34 cellular contexts compared by ENCODE assay signal in genomic region chr13:95929430-95929829, GRCh38.
"Had no signal": no experiment of that assay in that cellular context is flagged by ENCODE, and none has a peak within 500 bp of the region (broad histone marks: within the 10 kb centered on the region; RNA-seq: fewer than 3 reads in every experiment).

No MANE protein-coding gene starts in this region.

- H3K27me3 ChIP-seq: adrenal gland, body of pancreas, brain microvascular endothelial cell, breast epithelium had no signal

- H3K4me1 Mint-ChIP-seq: activated B cell treated with CpG ODN at 0.5 μM for 24 hours; activated CD4-positive, alpha-beta T cell treated with anti-CD3 and anti-CD28 coated beads, Interleukin-2, amount 10 ng/mL, durations not matched to agents 7 days and 5 days; activated naive CD8-positive, alpha-beta T cell treated with anti-CD3 and anti-CD28 coated beads for 36 hours; activated T-helper 17 cell treated with anti-CD3 and anti-CD28 coated beads, Interleukin-2, amount 50 U/mL, for 72 hours; T-cell had no signal

- H3K9me3 ChIP-seq: adrenal gland, body of pancreas had no signal

- H3K4me1 ChIP-seq: adrenal gland, body of pancreas, breast epithelium had no signal

- H3K27me3 Mint-ChIP-seq: activated B cell treated with CpG ODN at 0.5 μM for 24 hours; activated CD4-positive, alpha-beta T cell treated with anti-CD3 and anti-CD28 coated beads, Interleukin-2, amount 10 ng/mL, durations not matched to agents 7 days and 5 days; activated CD8-positive, alpha-beta T cell treated with anti-CD3 and anti-CD28 coated beads for 36 hours; activated naive CD8-positive, alpha-beta T cell treated with anti-CD3 and anti-CD28 coated beads for 36 hours; activated T-helper 17 cell treated with anti-CD3 and anti-CD28 coated beads, Interleukin-2, amount 50 U/mL, for 72 hours; T-cell had no signal

- ATAC-seq: activated CD8-positive, alpha-beta T cell treated with anti-CD3 and anti-CD28 coated beads for 36 hours; activated naive CD4-positive, alpha-beta T cell treated with anti-CD3 and anti-CD28 coated beads, Interleukin-2, amount 50 U/mL, for 72 hours; activated T-cell treated with anti-CD3 and anti-CD28 coated beads, Interleukin-2, amount 50 U/mL, for 4 hours; activated T-cell treated with anti-CD3 and anti-CD28 coated beads, Interleukin-2, amount 50 U/mL, for 72 hours; activated T-helper 17 cell treated with anti-CD3 and anti-CD28 coated beads, Interleukin-2, amount 50 U/mL, for 72 hours; body of pancreas; T-cell had no signal

- H3K27ac ChIP-seq: adrenal gland, body of pancreas, brain microvascular endothelial cell, breast epithelium, VCaP had no signal

- H3K36me3 Mint-ChIP-seq: activated naive CD8-positive, alpha-beta T cell treated with anti-CD3 and anti-CD28 coated beads for 36 hours; T-cell had no signal

- H3K36me3 ChIP-seq: adrenal gland had no signal

- H3K27ac Mint-ChIP-seq: activated B cell treated with CpG ODN at 0.5 μM for 24 hours; activated CD4-positive, alpha-beta T cell treated with anti-CD3 and anti-CD28 coated beads, Interleukin-2, amount 10 ng/mL, durations not matched to agents 7 days and 5 days; activated CD8-positive, alpha-beta T cell treated with anti-CD3 and anti-CD28 coated beads for 36 hours; activated naive CD4-positive, alpha-beta T cell treated with anti-CD3 and anti-CD28 coated beads for 36 hours; activated naive CD4-positive, alpha-beta T cell treated with anti-CD3 and anti-CD28 coated beads, Interleukin-2, amount 50 U/mL, for 72 hours; activated naive CD8-positive, alpha-beta T cell treated with anti-CD3 and anti-CD28 coated beads for 36 hours; activated T-cell treated with anti-CD3 and anti-CD28 coated beads, Interleukin-2, amount 50 U/mL, for 72 hours; activated T-helper 1 cell treated with anti-CD3 and anti-CD28 coated beads, Interleukin-12 subunit alpha, Interleukin-12 subunit beta, Interleukin-2, Interleukin-4 antibody, amounts not matched to agents 30 ng/mL and 10 ng/mL and 1 ng/mL, durations not matched to agents 14 hours and 24 hours and 36 hours; activated T-helper 17 cell treated with anti-CD3 and anti-CD28 coated beads, Interleukin-2, amount 50 U/mL, for 72 hours; T-cell; T-helper 2 cell treated with Interferon-gamma antibody and Interleukin-4, amounts not matched to agents 5 μg/mL and 100 μg/mL, for 36 hours had no signal

- H3K4me3 ChIP-seq: adrenal gland, body of pancreas, breast epithelium had no signal

- FAIRE-seq: astrocyte, TTC549 had no signal

- DNase-seq: activated B cell treated with CpG ODN at 0.5 μM for 24 hours; activated CD4-positive, alpha-beta T cell treated with anti-CD3 and anti-CD28 coated beads for 48 hours; activated CD4-positive, alpha-beta T cell treated with anti-CD3 and anti-CD28 coated beads, Interleukin-2, amount 10 ng/mL, durations not matched to agents 7 days and 5 days; activated CD4-positive, alpha-beta T cell treated with anti-CD3 and anti-CD28 coated beads, Interleukin-2, amount 50 U/mL, for 48 hours; activated CD4-positive, CD25-positive, alpha-beta regulatory T cell treated with anti-CD3 and anti-CD28 coated beads, Interleukin-2, amount 50 U/mL, for 72 hours; activated CD8-positive, alpha-beta memory T cell treated with anti-CD3 and anti-CD28 coated beads, Interleukin-2, amount 50 U/mL, for 4 hours; activated CD8-positive, alpha-beta T cell treated with anti-CD3 and anti-CD28 coated beads for 36 hours; activated effector memory CD4-positive, alpha-beta T cell treated with anti-CD3 and anti-CD28 coated beads, Interleukin-2, amount 50 U/mL, for 16 hours; activated gamma-delta T cell treated with Interleukin-2 at 50 U/mL for 16 hours; activated naive CD4-positive, alpha-beta T cell; activated naive CD4-positive, alpha-beta T cell treated with anti-CD3 and anti-CD28 coated beads for 36 hours; activated naive CD4-positive, alpha-beta T cell treated with anti-CD3 and anti-CD28 coated beads, Interleukin-2, amount 50 U/mL, for 16 hours; activated naive CD8-positive, alpha-beta T cell treated with anti-CD3 and anti-CD28 coated beads for 36 hours; activated T-cell treated with anti-CD3 and anti-CD28 coated beads for 4 hours; activated T-cell treated with anti-CD3 and anti-CD28 coated beads, Interleukin-2, amount 50 U/mL, for 1 hour; activated T-cell treated with anti-CD3 and anti-CD28 coated beads, Interleukin-2, amount 50 U/mL, for 4 hours; activated T-cell treated with anti-CD3 and anti-CD28 coated beads, Interleukin-2, amount 50 U/mL, for 72 hours; adrenal gland; amniotic stem cell; aorta; body of pancreas; brain microvascular endothelial cell; central memory CD4-positive, alpha-beta T cell; T-cell; T-helper 2 cell; T-helper 9 cell had no signal

- H3K4me3 Mint-ChIP-seq: activated B cell treated with CpG ODN at 0.5 μM for 24 hours; activated CD4-positive, alpha-beta T cell treated with anti-CD3 and anti-CD28 coated beads, Interleukin-2, amount 10 ng/mL, durations not matched to agents 7 days and 5 days; activated CD8-positive, alpha-beta T cell treated with anti-CD3 and anti-CD28 coated beads for 36 hours; activated naive CD4-positive, alpha-beta T cell treated with anti-CD3 and anti-CD28 coated beads for 36 hours; activated naive CD8-positive, alpha-beta T cell treated with anti-CD3 and anti-CD28 coated beads for 36 hours; activated T-cell treated with anti-CD3 and anti-CD28 coated beads, Interleukin-2, amount 50 U/mL, for 4 hours; activated T-cell treated with anti-CD3 and anti-CD28 coated beads, Interleukin-2, amount 50 U/mL, for 72 hours; activated T-helper 1 cell treated with anti-CD3 and anti-CD28 coated beads, Interleukin-12 subunit alpha, Interleukin-12 subunit beta, Interleukin-2, Interleukin-4 antibody, amounts not matched to agents 30 ng/mL and 10 ng/mL and 1 ng/mL, durations not matched to agents 14 hours and 24 hours and 36 hours; activated T-helper 17 cell treated with anti-CD3 and anti-CD28 coated beads, Interleukin-2, amount 50 U/mL, for 72 hours; T-cell; T-helper 2 cell treated with Interferon-gamma antibody and Interleukin-4, amounts not matched to agents 5 μg/mL and 100 μg/mL, for 36 hours had no signal
